Comparison of ENCODE assay signal across 9 cellular contexts in the genomic region with DNA sequence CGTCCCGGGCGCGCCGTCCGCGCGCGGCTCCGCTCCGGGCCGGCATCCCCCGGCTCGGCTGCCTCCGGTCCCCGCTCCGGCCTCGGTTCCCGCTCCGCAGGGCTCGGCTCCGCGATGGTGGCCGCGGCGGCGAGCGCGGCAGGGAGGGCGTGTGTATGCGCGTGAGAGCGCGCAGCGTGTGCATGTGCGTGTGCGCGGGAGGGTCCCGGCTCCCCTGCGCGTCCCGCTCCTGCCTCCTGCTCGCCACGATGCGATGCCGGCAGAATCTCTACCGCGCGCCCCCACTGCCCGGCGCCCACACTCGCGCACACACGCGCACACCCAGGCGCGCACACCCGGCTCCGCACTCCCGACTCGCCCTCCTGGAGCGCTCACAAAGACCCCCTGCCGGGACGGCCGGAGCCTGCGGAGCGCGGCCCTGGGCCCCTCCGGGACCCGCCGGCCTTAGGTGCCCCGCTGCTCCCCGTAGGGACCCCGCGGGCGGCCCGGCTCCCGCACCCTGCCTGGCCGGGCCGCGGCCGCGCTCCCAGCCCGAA.
DNase-seq lines count a peak whose midpoint lies in the region; FAIRE-seq and TF ChIP-seq lines count a peak whose summit lies in the region.
"Had no signal": no experiment of that assay in that cellular context is flagged by ENCODE, and none has a peak within 500 bp of the region (broad histone marks: within the 10 kb centered on the region; RNA-seq: fewer than 3 reads in every experiment).

No MANE protein-coding gene starts in this region.

- H3K4me1 ChIP-seq in ACC112 (ENCODE audit: control insufficient read depth, insufficient read depth, low read length, unreplicated experiment) (no peaks in the 10 kb centered on the region), HAP-1 (no peaks in the 10 kb centered on the region; the same call in 1 of the 2 replicates)

- no peak for TF ChIP-seq CTCF in bronchial epithelial cell (IDR thresholded peaks at IDR 0.05; ENCODE audit: insufficient read depth, low read length, severe bottlenecking)
- TF ChIP-seq CTCF in nephron progenitor cell (IDR thresholded peaks at IDR 0.05), result no peak

- H3K36me3 Mint-ChIP-seq in nephron progenitor cell (ENCODE audit: low read depth), result no peaks in the 10 kb centered on the region

- H3K4me3 ChIP-seq in ACC112 (ENCODE audit: low read depth, low read length), result peak overlapping the region; percentile 48; the same call in 1 of the 2 replicates
- peak overlapping the region; percentile 46 for H3K4me3 ChIP-seq in HAP-1
- H3K4me3 ChIP-seq in bronchial epithelial cell (ENCODE audit: low read depth, low read length), result peak overlapping the region; percentile 17

- H3K9me3 Mint-ChIP-seq in nephron progenitor cell, result no peaks in the 10 kb centered on the region

- H3K9me3 ChIP-seq in HAP-1, result no peaks in the 10 kb centered on the region

- H3K27me3 ChIP-seq in ACC112 (ENCODE audit: insufficient read depth, low read length), result peaks cover 54% of the 10 kb centered on the region
- peaks cover 32% of the 10 kb centered on the region for H3K27me3 ChIP-seq in HAP-1 (ENCODE audit: low read depth)
- H3K27me3 ChIP-seq in bronchial epithelial cell (ENCODE audit: control insufficient read depth, insufficient read depth, low read length), result peaks cover 23% of the 10 kb centered on the region

- H2AFZ ChIP-seq in ACC112 (ENCODE audit: low read length, unreplicated experiment), result no peak overlapping the region

- no peak overlapping the region for H3K27ac Mint-ChIP-seq in nephron progenitor cell

- no peak overlapping the region for H3K27ac ChIP-seq in ACC112 (ENCODE audit: low read depth, low read length)

- H3K4me3 Mint-ChIP-seq in nephron progenitor cell, result peak overlapping the region; percentile 55

- H3K27me3 Mint-ChIP-seq in nephron progenitor cell (ENCODE audit: low read depth, poor library complexity), result peaks cover 77% of the 10 kb centered on the region

- no peaks in the 10 kb centered on the region for H3K79me2 ChIP-seq in ACC112 (ENCODE audit: control insufficient read depth, insufficient read depth, low read length, unreplicated experiment)

- in situ Hi-C loops in HAP-1 (cut with MboI; ENCODE audit: low sequenced_read_pairs) (no loop called here), G401 (cut with HindIII; ENCODE audit: low sequenced_read_pairs) (no loop called here)

- DNase-seq in HAP-1 (ENCODE audit: low spot score in 2 of 2) (peak; percentile 25 to 68), bronchial epithelial cell (ENCODE audit: low read depth) (no peak), nephron progenitor cell (peak; percentile 63), G401 (ENCODE audit: low spot score) (no peak), HuH-7 (ENCODE audit: low spot score) (no peak), GM19240 (ENCODE audit: insufficient read length, low spot score) (no peak), NCI-H128 (lab: John Stamatoyannopoulos, UW; ENCODE audit: unreplicated experiment) (no peak)
- DNase-seq: EL had no signal

- peaks cover 44% of the 10 kb centered on the region for H3K4me1 Mint-ChIP-seq in nephron progenitor cell

- no peak for FAIRE-seq in bronchial epithelial cell (lab: Jason Lieb, UNC)

- H3K36me3 ChIP-seq in ACC112 (ENCODE audit: insufficient read depth, low read length), result no peaks in the 10 kb centered on the region
- H3K36me3 ChIP-seq in HAP-1 (replicated peaks), result no peaks in the 10 kb centered on the region
- H3K36me3 ChIP-seq in bronchial epithelial cell (ENCODE audit: control insufficient read depth, insufficient read depth, low read length), result no peaks in the 10 kb centered on the region

Comparison
In these comparisons a context has a peak if more than half of its experiments do, and no peak if none do; other contexts are left out.
1. DNase-seq: peak in HAP-1 (2 of 2) and nephron progenitor cell (single experiment); none in bronchial epithelial cell (single experiment), G401 (single experiment), HuH-7 (single experiment), GM19240 (single experiment) and NCI-H128 (single experiment).
2. Peak in every context shown above with its lines, with median percentiles within 50 percentile points of each other: H3K4me3 ChIP-seq.